In genomic region chr3:49469876-49470713, GRCh38 we compare ENCODE assay signal across 8 cellular contexts. TPM values are rescaled to one million over a fixed set of nuclear protein-coding genes. Genes with fewer than 3 reads are reported as not detected.
DNase-seq lines count a peak whose midpoint lies in the region; ATAC-seq and TF ChIP-seq lines count a peak whose summit lies in the region.

DAG1 (plus strand) TSS chr3:49470267; CDS start chr3:49510535, 40,268 bp downstream.

- H3K27ac ChIP-seq in KOPT-K1 (ENCODE audit: low read depth, low read length, poor library complexity, severe bottlenecking) (peak within 1 kb of the TSS; percentile 74), Peyer's patch (peak within 1 kb of the TSS; percentile 90 to 100 (median 94)), muscle layer of duodenum (ENCODE audit: low read length) (peak within 1 kb of the TSS; percentile 99)

- H3K9me3 ChIP-seq in KOPT-K1 (ENCODE audit: insufficient read depth, low read length, poor library complexity, severe bottlenecking) (no peaks in the 10 kb centered on the region), Peyer's patch (no peaks in the 10 kb centered on the region), muscle layer of duodenum (ENCODE audit: control insufficient read depth in 1 of 2, low read length in 2 of 2) (no peaks in the 10 kb centered on the region)

- H3K4me1 ChIP-seq in Peyer's patch (peaks cover 7 to 25% (median 14%) of the 10 kb centered on the region in 4 donors), muscle layer of duodenum (ENCODE audit: control insufficient read depth in 1 of 2, insufficient read depth in 2 of 2, low read length in 2 of 2) (peaks cover 21 to 23% of the 10 kb centered on the region in 2 donors)

- H3K4me3 ChIP-seq in Peyer's patch (peak within 1 kb of the TSS; percentile 65 to 80 (median 70)), muscle layer of duodenum (ENCODE audit: low read depth in 1 of 2, low read length in 2 of 2) (peak within 1 kb of the TSS; percentile 85 to 94)

- peak; percentile 80 for ATAC-seq in GM21786 (IDR thresholded peaks at IDR 0.05; ENCODE audit: unreplicated experiment)
- ATAC-seq in esophagus mucosa, result peak; percentile 94

- H3K27me3 ChIP-seq in Peyer's patch (no peaks in the 10 kb centered on the region), muscle layer of duodenum (ENCODE audit: low read depth, low read length) (no peaks in the 10 kb centered on the region)

- peak; percentile 82 to 86 for TF ChIP-seq POLR2A in Peyer's patch (IDR thresholded peaks at IDR 0.05)

- peak in 1 of 6 experiments; percentile 16 for TF ChIP-seq CTCF in Peyer's patch (IDR thresholded peaks at IDR 0.05)

- DNase-seq in DMS79 (lab: John Stamatoyannopoulos, UW) (peak; percentile 61), Peyer's patch (peak; percentile 97 to 99 (median 99))
- peak; percentile 97 for DNase-seq in activated T-cell treated with anti-CD3 and anti-CD28 coated beads, Interleukin-2, amount 50 U/mL, for 48 hours
- DNase-seq in stimulated activated CD8-positive, alpha-beta memory T cell treated with anti-CD3 and anti-CD28 coated beads, Interleukin-7, amount 100 ng/mL, for 24 hours (ENCODE audit: low read depth), result peak; percentile 93

- H3K36me3 ChIP-seq in KOPT-K1 (ENCODE audit: insufficient read depth, low read length) (no peaks in the 10 kb centered on the region; the same call in 1 of the 2 replicates), Peyer's patch (no peaks in the 10 kb centered on the region), muscle layer of duodenum (ENCODE audit: control insufficient read depth in 1 of 2, insufficient read depth in 2 of 2, low read length in 2 of 2) (peaks cover 0 to 4% of the 10 kb centered on the region in 2 donors)

RNA-seq across cellular contexts. Expression of gene DAG1, which starts in this region (rescaled TPM):
- total RNA-seq in Peyer's patch (10 to 100 TPM; 11.6 to 79.2 (median 62.6) TPM), esophagus mucosa (48.3 TPM)

Comparison
In these comparisons a context has a peak if more than half of its experiments do, and no peak if none do; other contexts are left out.
1. Peak in every context shown above with its lines: DNase-seq, ATAC-seq, H3K4me3 ChIP-seq and H3K27ac ChIP-seq.